ENCODE assay signal across 1 cellular context in genomic region chr5:135886136-135886535, GRCh38.
TF ChIP-seq lines count a peak whose summit lies in the region.

No MANE protein-coding gene starts in this region.

TF ChIP-seq in GM23338, 12 proteins besides CTCF, POLR2A, EP300 and RAD21 (continued from another document):
- TF ChIP-seq REST (IDR thresholded peaks at IDR 0.05; ENCODE audit: unreplicated experiment): no peak
- TF ChIP-seq ZNF462 (CRISPR knock-in tag; IDR thresholded peaks at IDR 0.05): no peak
- TF ChIP-seq NANOG (IDR thresholded peaks at IDR 0.05; ENCODE audit: borderline replicate concordance): no peak
- no peak for TF ChIP-seq CREB1 (CRISPR knock-in tag; IDR thresholded peaks at IDR 0.05; ENCODE audit: low read depth)
